In genomic region chr15:49101536-49101935, GRCh38 we compare ENCODE assay signal across 29 cellular contexts. TPM values are rescaled to one million over a fixed set of nuclear protein-coding genes. Genes with fewer than 3 reads are reported as not detected.
DNase-seq lines count a peak whose midpoint lies in the region; ATAC-seq and TF ChIP-seq lines count a peak whose summit lies in the region.
"Had no signal": no experiment of that assay in that cellular context is flagged by ENCODE, and none has a peak within 500 bp of the region (broad histone marks: within the 10 kb centered on the region; RNA-seq: fewer than 3 reads in every experiment).

No MANE protein-coding gene starts in this region.

- TF ChIP-seq CTCF in VCaP (conservative IDR thresholded peaks at IDR 0.05) (no peak), adrenal gland (IDR thresholded peaks at IDR 0.05) (no peak)

- no peaks in the 10 kb centered on the region for H3K36me3 ChIP-seq in adrenal gland (replicated peaks in 1 of 2)
- H3K36me3 ChIP-seq: neutrophil, prostate gland, SJCRH30 had no signal

- H3K4me3 ChIP-seq in adrenal gland: no peak overlapping the region
- H3K4me3 ChIP-seq: heart right ventricle, prostate gland, SJCRH30, testis had no signal

- DNase-seq in EH (ENCODE audit: low read depth) (peak; percentile 74), epidermal melanocyte (ENCODE audit: insufficient read length, low spot score) (peak; percentile 17), pulmonary artery endothelial cell (ENCODE audit: low read depth, low spot score) (peak; percentile 29), superior temporal gyrus (ENCODE audit: extremely low spot score) (no peak), adrenal gland (no peak), cerebellar cortex (ENCODE audit: low spot score) (no peak)
- DNase-seq: activated CD4-positive, alpha-beta memory T cell treated with anti-CD3 and anti-CD28 coated beads, Interleukin-2, amount 10 ng/mL, durations not matched to agents 7 days and 5 days; activated effector memory CD4-positive, alpha-beta T cell treated with Interleukin-2 at 50 U/mL for 16 hours; activated naive CD8-positive, alpha-beta T cell treated with anti-CD3 and anti-CD28 coated beads for 36 hours; CD4-positive, CD25-positive, alpha-beta regulatory T cell; DMS 273 treated with DMSO at 0.1 percent for 48 hours; heart right ventricle; mesendoderm; MM.1S; NCI-H1436; NCI-H2107; NCI-H446; SJCRH30; small intestine; stimulated activated CD4-positive, alpha-beta T cell treated with anti-CD3 and anti-CD28 coated beads, Interleukin-2, amount 100 ng/mL, for 48 hours; T-helper 1 cell; testis had no signal

- no peaks in the 10 kb centered on the region for H3K27me3 ChIP-seq in adrenal gland
- H3K27me3 ChIP-seq: heart right ventricle, neutrophil, SJCRH30, testis had no signal

- 85 to 90% (median 88%) methylated on average over 2 of the region's 2 CpGs for WGBS in adrenal gland, 4 donors

- ATAC-seq in HG02870 (IDR thresholded peaks at IDR 0.05; ENCODE audit: unreplicated experiment): no peak
- ATAC-seq: activated CD4-positive, CD25-positive, alpha-beta regulatory T cell treated with anti-CD3 and anti-CD28 coated beads, Interleukin-2, amount 50 U/mL, for 24 hours; heart right ventricle; Panc1; stimulated activated memory B cell treated with anti-CD40 and anti-IgM and Interleukin-4, amounts not matched to agents 10 μg/mL and 1 μg/mL and 100 μg/mL, for 72 hours had no signal

- no peak for TF ChIP-seq POLR2A in adrenal gland (IDR thresholded peaks at IDR 0.05)

- intact Hi-C loops in adrenal gland (cut with DNase I): no loop called here

- H3K27ac ChIP-seq in VCaP: peak overlapping the region; percentile 98; the same call in 1 of the 2 replicates
- no peak overlapping the region for H3K27ac ChIP-seq in adrenal gland
- H3K27ac ChIP-seq: heart right ventricle, neutrophil, prostate gland, SJCRH30, testis had no signal

- H3K9me3 ChIP-seq in adrenal gland (replicated peaks in 1 of 3): no peaks in the 10 kb centered on the region
- H3K9me3 ChIP-seq: heart right ventricle, neutrophil, prostate gland, SJCRH30, testis had no signal

- peaks cover 0 to 5% of the 10 kb centered on the region in 2 donors for H3K4me1 ChIP-seq in adrenal gland (replicated peaks in 1 of 2)
- H3K4me1 ChIP-seq: heart right ventricle, prostate gland, SJCRH30, testis had no signal

RNA-seq across cellular contexts. Expression of gene COPS2, which starts 53.9 kb away (rescaled TPM):
- 69.5 and 102 TPM in 2 replicates for total RNA-seq in pulmonary artery endothelial cell
- 100 to 1,000 TPM in 2 of 8 donors, 10 to 100 TPM in 6; 29.7 to 111 (median 77.9) TPM for total RNA-seq in adrenal gland
- polyA plus RNA-seq in adrenal gland: 100 to 1,000 TPM in 1 of 3 donors, 10 to 100 TPM in 2; 33.2 to 240 (median 41.2) TPM

RNA-seq across cellular contexts. Expression of gene SECISBP2L, which starts 55.3 kb away (rescaled TPM):
- total RNA-seq in pulmonary artery endothelial cell: 20.7 and 32.1 TPM in 2 replicates
- 10 to 100 TPM; 24.9 to 99.2 (median 44.2) TPM for total RNA-seq in adrenal gland
- polyA plus RNA-seq in adrenal gland: 10 to 100 TPM in 2 of 3 donors, 1 to 10 TPM in 1; 9.1 to 65.9 (median 12.8) TPM

Comparison
In these comparisons a context has a peak if more than half of its experiments do, and no peak if none do; other contexts are left out.
1. DNase-seq: peak in EH (single experiment), epidermal melanocyte (single experiment) and pulmonary artery endothelial cell (single experiment); none in superior temporal gyrus (single experiment), adrenal gland (0 of 7) and cerebellar cortex (single experiment).